In genomic region chr16:89918453-89919347, GRCh38 we compare ENCODE assay signal across 8 cellular contexts. TPM values are rescaled to one million over a fixed set of nuclear protein-coding genes. Genes with fewer than 3 reads are reported as not detected.
DNase-seq lines count a peak whose midpoint lies in the region; ATAC-seq and TF ChIP-seq lines count a peak whose summit lies in the region.

MC1R (plus strand) TSS chr16:89918862; CDS start chr16:89919259, 397 bp downstream.

- peaks cover 45% of the 10 kb centered on the region for H3K4me1 Mint-ChIP-seq in activated CD8-positive, alpha-beta T cell treated with anti-CD3 and anti-CD28 coated beads for 36 hours (ENCODE audit: low read depth)
- peaks cover 11% of the 10 kb centered on the region for H3K4me1 Mint-ChIP-seq in progenitor cell of endocrine pancreas (ENCODE audit: low read depth)

- H3K4me3 Mint-ChIP-seq in activated CD8-positive, alpha-beta T cell treated with anti-CD3 and anti-CD28 coated beads for 36 hours = peak within 1 kb of the TSS; percentile 57
- peak within 1 kb of the TSS; percentile 62 for H3K4me3 Mint-ChIP-seq in progenitor cell of endocrine pancreas (ENCODE audit: low read depth)

- H3K36me3 ChIP-seq in HUES48 (ENCODE audit: control insufficient read depth, insufficient read depth, low read length) = no peaks in the 10 kb centered on the region

- peak within 1 kb of the TSS; percentile 30; the same call in 1 of the 2 replicates for H3K9ac ChIP-seq in HUES48 (ENCODE audit: low read depth, low read length)

- CTCF ChIA-PET in activated CD8-positive, alpha-beta T cell treated with anti-CD3 and anti-CD28 coated beads for 36 hours (lab: Charles Lee) = interaction anchor here (1.0 to 2.0 kb wide), 4 partner anchors 9 to 213 kb away, joined by 3 to 16 read pairs (median 5); no protein-coding TSS in a partner anchor

- H3K36me3 Mint-ChIP-seq in activated CD8-positive, alpha-beta T cell treated with anti-CD3 and anti-CD28 coated beads for 36 hours (ENCODE audit: low read depth) = peaks cover 5% of the 10 kb centered on the region
- no peaks in the 10 kb centered on the region for H3K36me3 Mint-ChIP-seq in progenitor cell of endocrine pancreas (ENCODE audit: insufficient read depth)

- intact Hi-C loops in activated CD8-positive, alpha-beta T cell treated with anti-CD3 and anti-CD28 coated beads for 36 hours (cut with micrococcal nuclease) = no loop called here

- peak; percentile 43 for ATAC-seq in activated CD8-positive, alpha-beta T cell treated with anti-CD3 and anti-CD28 coated beads for 36 hours

- peaks cover 3% of the 10 kb centered on the region for H3K4me1 ChIP-seq in HUES48 (ENCODE audit: control insufficient read depth, insufficient read depth, low read length)

- peak within 1 kb of the TSS; percentile 49 for H3K27ac Mint-ChIP-seq in activated CD8-positive, alpha-beta T cell treated with anti-CD3 and anti-CD28 coated beads for 36 hours
- H3K27ac Mint-ChIP-seq in progenitor cell of endocrine pancreas = peak within 1 kb of the TSS; percentile 37

- no peaks in the 10 kb centered on the region for H3K9me3 Mint-ChIP-seq in activated CD8-positive, alpha-beta T cell treated with anti-CD3 and anti-CD28 coated beads for 36 hours
- no peaks in the 10 kb centered on the region for H3K9me3 Mint-ChIP-seq in progenitor cell of endocrine pancreas (ENCODE audit: low read depth)

- H3K9me3 ChIP-seq in HUES48 (ENCODE audit: control insufficient read depth, insufficient read depth, low read length) = no peaks in the 10 kb centered on the region

- POLR2A ChIA-PET in activated CD8-positive, alpha-beta T cell treated with anti-CD3 and anti-CD28 coated beads for 36 hours (lab: Charles Lee) = interaction anchor here (0.5 to 1.8 kb wide), 8 partner anchors 10 to 158 kb away, joined by 3 to 9 read pairs (median 4); no protein-coding TSS in a partner anchor

- peaks cover 29% of the 10 kb centered on the region for H3K27me3 ChIP-seq in HUES48 (ENCODE audit: control insufficient read depth, insufficient read depth, low read length)

- TF ChIP-seq CTCF in activated CD8-positive, alpha-beta T cell treated with anti-CD3 and anti-CD28 coated beads for 36 hours (IDR thresholded peaks at IDR 0.05) = peak; percentile 69
- TF ChIP-seq CTCF in fibroblast of mammary gland (conservative IDR thresholded peaks at IDR 0.05; ENCODE audit: control insufficient read depth, insufficient read depth, low read depth, low read length) = peak; percentile 51
- TF ChIP-seq CTCF in progenitor cell of endocrine pancreas (IDR thresholded peaks at IDR 0.05; ENCODE audit: unreplicated experiment) = peak; percentile 69

- peak; percentile 62 for DNase-seq in activated CD8-positive, alpha-beta T cell treated with anti-CD3 and anti-CD28 coated beads for 36 hours
- DNase-seq in fibroblast of mammary gland (ENCODE audit: low read depth) (peak; percentile 39), progenitor cell of endocrine pancreas (ENCODE audit: low spot score, unreplicated experiment) (peak; percentile 51), hepatic stellate cell (ENCODE audit: low spot score) (no peak), NCI-H226 (no peak)
- DNase-seq in activated CD4-positive, CD25-positive, alpha-beta regulatory T cell treated with anti-CD3 and anti-CD28 coated beads, Interleukin-2, amount 50 U/mL, for 72 hours = no peak

- peaks cover 28% of the 10 kb centered on the region for H3K27me3 Mint-ChIP-seq in activated CD8-positive, alpha-beta T cell treated with anti-CD3 and anti-CD28 coated beads for 36 hours
- peaks cover 16% of the 10 kb centered on the region for H3K27me3 Mint-ChIP-seq in progenitor cell of endocrine pancreas

- H3K27ac ChIP-seq in HUES48 (ENCODE audit: low read depth, low read length) = no peak within 1 kb of the TSS

- H3K4me3 ChIP-seq in GM08714 (ENCODE audit: low read length) = peak within 1 kb of the TSS; percentile 2; the same call in 1 of the 2 replicates
- peak within 1 kb of the TSS; percentile 66 for H3K4me3 ChIP-seq in HUES48 (ENCODE audit: low read depth, low read length)
- peak within 1 kb of the TSS; percentile 27 for H3K4me3 ChIP-seq in fibroblast of mammary gland (ENCODE audit: control insufficient read depth, low read depth, low read length)

RNA-seq across cellular contexts. Expression of gene MC1R, which starts in this region (rescaled TPM):
- 1 to 10 TPM; 2.0 to 2.5 TPM for total RNA-seq in activated CD8-positive, alpha-beta T cell treated with anti-CD3 and anti-CD28 coated beads for 36 hours
- total RNA-seq in progenitor cell of endocrine pancreas = 3.8 and 4.6 TPM in 2 replicates

Comparison
In these comparisons a context has a peak if more than half of its experiments do, and no peak if none do; other contexts are left out.
1. H3K4me3 ChIP-seq: peak in every context shown above with its lines; median percentile 66 in HUES48; 27 in fibroblast of mammary gland; 2 in GM08714.
2. DNase-seq: peak in activated CD8-positive, alpha-beta T cell treated with anti-CD3 and anti-CD28 coated beads for 36 hours (single experiment), fibroblast of mammary gland (single experiment) and progenitor cell of endocrine pancreas (single experiment); none in activated CD4-positive, CD25-positive, alpha-beta regulatory T cell treated with anti-CD3 and anti-CD28 coated beads, Interleukin-2, amount 50 U/mL, for 72 hours (single experiment), hepatic stellate cell (single experiment) and NCI-H226 (single experiment).
3. Peak in every context shown above with its lines, with median percentiles within 50 percentile points of each other: CTCF ChIP-seq.